In the genomic region with DNA sequence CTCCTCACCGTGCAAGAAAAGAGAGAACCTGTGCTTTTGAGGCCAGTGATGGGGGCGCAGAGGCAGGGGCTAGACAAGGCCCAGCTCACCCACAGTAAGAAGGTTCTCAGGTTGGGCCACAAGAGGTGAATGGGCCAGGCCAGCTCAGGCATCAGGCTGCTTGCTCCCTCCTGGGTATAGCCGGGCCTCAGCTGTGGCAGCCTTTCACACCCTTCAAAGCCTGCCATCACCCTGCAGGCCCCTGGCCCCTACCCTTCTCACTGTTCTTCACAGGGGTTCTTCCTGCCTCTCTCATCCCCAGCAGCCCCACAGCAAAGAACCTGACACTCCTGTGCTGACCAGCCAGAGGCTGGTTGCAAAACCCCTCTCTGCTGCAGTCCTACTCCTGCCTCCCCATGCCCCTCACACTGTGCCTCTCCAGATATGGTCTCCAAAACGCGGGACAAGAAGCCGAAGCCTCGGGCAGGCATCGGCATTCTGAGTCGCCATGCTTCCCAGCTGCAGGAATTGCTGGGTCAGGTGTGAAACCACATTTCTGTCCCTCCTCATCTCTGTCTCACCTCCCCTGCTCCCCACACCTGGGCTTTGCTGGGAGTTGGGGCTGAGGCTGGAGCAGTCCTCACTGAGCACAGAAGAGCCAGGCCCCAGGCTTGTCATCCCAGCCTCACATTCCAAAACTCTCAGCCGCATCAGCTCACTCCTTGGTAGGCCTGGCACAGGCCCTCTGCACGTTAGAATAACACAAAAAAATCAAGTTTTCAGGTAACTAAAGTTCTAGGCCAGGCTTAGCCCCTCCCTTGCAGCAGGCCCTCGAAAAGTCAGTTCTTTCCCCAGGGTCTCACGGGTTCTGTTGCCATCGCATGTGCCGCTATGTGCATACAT, we compare ENCODE assay signal across 1 cellular context.
TF ChIP-seq lines count a peak whose summit lies in the region.

No MANE protein-coding gene starts in this region.

TF ChIP-seq in SK-N-SH, 30 proteins besides CTCF, POLR2A, EP300 and RAD21:
- TF ChIP-seq TEAD4 (IDR thresholded peaks at IDR 0.05; ENCODE audit: borderline replicate concordance, insufficient read depth) (no peak), FOXM1 (IDR thresholded peaks at IDR 0.05; ENCODE audit: low read depth) (no peak), EZH2phosphoT487 (IDR thresholded peaks at IDR 0.05; ENCODE audit: borderline replicate concordance, low read depth) (no peak)
- TF ChIP-seq, protein P1, sequence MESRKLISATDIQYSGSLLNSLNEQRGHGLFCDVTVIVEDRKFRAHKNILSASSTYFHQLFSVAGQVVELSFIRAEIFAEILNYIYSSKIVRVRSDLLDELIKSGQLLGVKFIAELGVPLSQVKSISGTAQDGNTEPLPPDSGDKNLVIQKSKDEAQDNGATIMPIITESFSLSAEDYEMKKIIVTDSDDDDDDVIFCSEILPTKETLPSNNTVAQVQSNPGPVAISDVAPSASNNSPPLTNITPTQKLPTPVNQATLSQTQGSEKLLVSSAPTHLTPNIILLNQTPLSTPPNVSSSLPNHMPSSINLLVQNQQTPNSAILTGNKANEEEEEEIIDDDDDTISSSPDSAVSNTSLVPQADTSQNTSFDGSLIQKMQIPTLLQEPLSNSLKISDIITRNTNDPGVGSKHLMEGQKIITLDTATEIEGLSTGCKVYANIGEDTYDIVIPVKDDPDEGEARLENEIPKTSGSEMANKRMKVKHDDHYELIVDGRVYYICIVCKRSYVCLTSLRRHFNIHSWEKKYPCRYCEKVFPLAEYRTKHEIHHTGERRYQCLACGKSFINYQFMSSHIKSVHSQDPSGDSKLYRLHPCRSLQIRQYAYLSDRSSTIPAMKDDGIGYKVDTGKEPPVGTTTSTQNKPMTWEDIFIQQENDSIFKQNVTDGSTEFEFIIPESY (IDR thresholded peaks at IDR 0.05; ENCODE audit: borderline replicate concordance, low read depth), result no peak
